Comparison of ENCODE assay signal across 8 cellular contexts in genomic region chr17:45147102-45147580, GRCh38. TPM values are rescaled to one million over a fixed set of nuclear protein-coding genes. Genes with fewer than 3 reads are reported as not detected.
DNase-seq lines count a peak whose midpoint lies in the region; ATAC-seq and TF ChIP-seq lines count a peak whose summit lies in the region.

No MANE protein-coding gene starts in this region.

- TF ChIP-seq CTCF in breast epithelium (IDR thresholded peaks at IDR 0.05) (no peak), kidney epithelial cell (IDR thresholded peaks at IDR 0.05; ENCODE audit: insufficient read depth, low read length, poor library complexity, severe bottlenecking) (no peak)

- H3K9me3 Mint-ChIP-seq in stimulated activated naive CD8-positive, alpha-beta T cell treated with anti-CD3 and anti-CD28 coated beads, Interleukin-15, Interleukin-2, amounts not matched to agents 100 ng/mL and 50 ng/mL, for 24 hours: no peaks in the 10 kb centered on the region

- TF ChIP-seq POLR2A in breast epithelium (IDR thresholded peaks at IDR 0.05): peak; percentile 1

- H3K27ac Mint-ChIP-seq in stimulated activated naive CD8-positive, alpha-beta T cell treated with anti-CD3 and anti-CD28 coated beads, Interleukin-15, Interleukin-2, amounts not matched to agents 100 ng/mL and 50 ng/mL, for 24 hours: peak overlapping the region; percentile 100

- intact Hi-C loops in breast epithelium (cut with DNase I; ENCODE audit: low total_unique reads): no loop called here

- peaks cover 9 to 19% of the 10 kb centered on the region in 2 donors for H3K4me1 ChIP-seq in breast epithelium

- H3K36me3 ChIP-seq in breast epithelium (no peaks in the 10 kb centered on the region), kidney epithelial cell (ENCODE audit: control insufficient read depth, insufficient read depth, low read length) (no peaks in the 10 kb centered on the region)

- ATAC-seq in HG02943 (IDR thresholded peaks at IDR 0.05; ENCODE audit: low read depth, unreplicated experiment): peak; percentile 2

- H3K9me3 ChIP-seq in breast epithelium: no peaks in the 10 kb centered on the region

- peak; percentile 73 to 94 (median 94) for DNase-seq in NCI-H1417 (lab: John Stamatoyannopoulos, UW)
- no peak for DNase-seq in NCI-H1417 treated with DMSO at 0.1 percent for 48 hours (lab: John Stamatoyannopoulos, UW)
- DNase-seq in OCI-M1 (lab: John Stamatoyannopoulos, UW): peak; percentile 95
- peak; percentile 60 to 64 for DNase-seq in breast epithelium (ENCODE audit: low spot score in 2 of 2)
- no peak for DNase-seq in kidney epithelial cell (ENCODE audit: low read depth)
- no peak for DNase-seq in putamen (ENCODE audit: low spot score)

- H3K4me3 Mint-ChIP-seq in stimulated activated naive CD8-positive, alpha-beta T cell treated with anti-CD3 and anti-CD28 coated beads, Interleukin-15, Interleukin-2, amounts not matched to agents 100 ng/mL and 50 ng/mL, for 24 hours: peak overlapping the region; percentile 94

- H3K36me3 Mint-ChIP-seq in stimulated activated naive CD8-positive, alpha-beta T cell treated with anti-CD3 and anti-CD28 coated beads, Interleukin-15, Interleukin-2, amounts not matched to agents 100 ng/mL and 50 ng/mL, for 24 hours (ENCODE audit: low read depth): peaks cover 29% of the 10 kb centered on the region

- H3K4me1 Mint-ChIP-seq in stimulated activated naive CD8-positive, alpha-beta T cell treated with anti-CD3 and anti-CD28 coated beads, Interleukin-15, Interleukin-2, amounts not matched to agents 100 ng/mL and 50 ng/mL, for 24 hours (ENCODE audit: low read depth): peaks cover 60% of the 10 kb centered on the region

- H3K27me3 ChIP-seq in breast epithelium (no peaks in the 10 kb centered on the region), kidney epithelial cell (ENCODE audit: control insufficient read depth, insufficient read depth, low read length) (no peaks in the 10 kb centered on the region)

- no peaks in the 10 kb centered on the region for H3K27me3 Mint-ChIP-seq in stimulated activated naive CD8-positive, alpha-beta T cell treated with anti-CD3 and anti-CD28 coated beads, Interleukin-15, Interleukin-2, amounts not matched to agents 100 ng/mL and 50 ng/mL, for 24 hours

- H3K4me3 ChIP-seq in breast epithelium (peak overlapping the region; percentile 66 to 83 (median 71)), kidney epithelial cell (ENCODE audit: low read depth, low read length) (peak overlapping the region; percentile 65)

- peak overlapping the region; percentile 99 to 100 for H3K27ac ChIP-seq in breast epithelium

RNA-seq across cellular contexts. Expression of gene HEXIM1, which starts 1.1 kb away (rescaled TPM):
- total RNA-seq in breast epithelium: 10 to 100 TPM; 21.3 to 35.6 (median 33.4) TPM
- 17.9 and 20.0 TPM in 2 replicates for total RNA-seq in kidney epithelial cell

RNA-seq across cellular contexts. Expression of gene ACBD4, which starts 11.7 kb away (rescaled TPM):
- total RNA-seq in breast epithelium: 10 to 100 TPM; 13.8 to 28.8 (median 15.7) TPM
- 7.1 and 8.2 TPM in 2 replicates for total RNA-seq in kidney epithelial cell

RNA-seq across cellular contexts. Expression of gene HEXIM2, which starts 14.5 kb away (rescaled TPM):
- total RNA-seq in breast epithelium: 10 to 100 TPM in 2 of 3 donors, 1 to 10 TPM in 1; 6.6 to 13.3 (median 13.2) TPM
- total RNA-seq in kidney epithelial cell: 7.7 and 10.4 TPM in 2 replicates

RNA-seq across cellular contexts. Expression of gene PLCD3, which starts 14.8 kb away (rescaled TPM):
- total RNA-seq in breast epithelium (10 to 100 TPM; 30.8 to 62.2 (median 41.1) TPM), kidney epithelial cell (54.5 and 61.9 TPM in 2 replicates)

Comparison
In these comparisons a context has a peak if more than half of its experiments do, and no peak if none do; other contexts are left out.
1. DNase-seq: peak in NCI-H1417 (3 of 3), OCI-M1 (single experiment) and breast epithelium (2 of 2); none in NCI-H1417 treated with DMSO at 0.1 percent for 48 hours (single experiment), kidney epithelial cell (single experiment) and putamen (single experiment).